In the genomic region with DNA sequence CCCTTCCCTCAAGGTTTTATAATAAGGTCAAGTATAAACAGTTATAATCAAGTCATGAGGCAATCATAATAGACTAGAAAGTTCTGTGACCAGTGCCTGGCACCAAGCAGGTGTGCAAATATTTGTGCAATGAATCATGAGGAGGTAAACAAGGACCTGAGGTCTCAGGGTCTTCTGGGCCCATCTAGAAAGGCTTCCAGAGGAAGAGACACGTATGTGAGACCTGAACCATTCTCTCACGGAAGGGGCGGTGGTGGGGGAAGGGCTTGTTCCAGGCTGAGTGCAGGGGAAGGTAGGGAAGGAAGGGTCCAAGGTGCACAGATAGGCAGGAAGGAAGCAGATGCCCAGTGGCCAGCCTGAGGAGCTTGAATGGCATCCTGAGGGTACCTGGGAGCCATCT, we compare ENCODE assay signal across 5 cellular contexts. TPM values are rescaled to one million over a fixed set of nuclear protein-coding genes. Genes with fewer than 3 reads are reported as not detected.
A peak's percentile ranks its signal among the peaks of the same experiment; 100 is the strongest.
DNase-seq lines count a peak whose midpoint lies in the region; ATAC-seq, FAIRE-seq and TF ChIP-seq lines count a peak whose summit lies in the region.
"Not testable (repeated sequence)": the region's sequence is repeated elsewhere in the genome, so short reads cannot be mapped to it uniquely, and the experiment has no call there.

No MANE protein-coding gene starts in this region.

- not testable (repeated sequence) for TF ChIP-seq POLR2A in HepG2 (IDR thresholded peaks at IDR 0.05; ENCODE audit: insufficient read depth in 1 of 2, low read depth in 2 of 2, low read length in 2 of 2); stomach (IDR thresholded peaks at IDR 0.05)

- DNase-seq in PC-3; colonic mucosa; HepG2 (ENCODE audit: low spot score); stomach: not testable (repeated sequence)
- DNase-seq in mucosa of gallbladder (ENCODE audit: low spot score): peak; percentile 51

- TF ChIP-seq EP300 in HepG2 (IDR thresholded peaks at IDR 0.05; ENCODE audit: low read depth in 2 of 2, low read length in 2 of 2); HepG2 (CRISPR knock-in tag; IDR thresholded peaks at IDR 0.05; ENCODE audit: borderline replicate concordance); stomach (IDR thresholded peaks at IDR 0.05): not testable (repeated sequence)

- not testable (repeated sequence) for H3K9ac ChIP-seq in PC-3 (ENCODE audit: low read length); colonic mucosa (ENCODE audit: low read depth in 2 of 2, low read length in 2 of 2); HepG2 (ENCODE audit: insufficient read depth, low read depth, low read length)

- H3K4me2 ChIP-seq in PC-3 (ENCODE audit: low read length); HepG2 (ENCODE audit: low read depth, low read length): not testable (repeated sequence)

- not testable (repeated sequence) for H4K20me1 ChIP-seq in PC-3 (ENCODE audit: low read length); HepG2 (ENCODE audit: insufficient read depth, low read length)

- CTCF ChIA-PET in PC-3 (lab: Charles Lee); HepG2 (lab: Yijun Ruan, JAX; ENCODE audit: low intra/inter-chr PET ratio, low total read pairs): not testable (repeated sequence)

- not testable (repeated sequence) for H3K4me3 ChIP-seq in PC-3 (ENCODE audit: low read length); colonic mucosa; HepG2 (replicated peaks in 1 of 3; ENCODE audit: insufficient read depth in 1 of 3, low read depth in 2 of 3, low read length in 3 of 3)
- peak overlapping the region in 1 of 4 donors; percentile 58 for H3K4me3 ChIP-seq in stomach

- TF ChIP-seq RAD21 in HepG2 (CRISPR knock-in tag; IDR thresholded peaks at IDR 0.05): not testable (repeated sequence)

- not testable (repeated sequence) for H3K79me2 ChIP-seq in PC-3 (ENCODE audit: low read length); HepG2 (ENCODE audit: insufficient read depth, low read length)

- BruUV-seq in PC-3 (replicated peaks; lab: Mats Ljungman, UMichigan); HepG2 (replicated peaks; lab: Mats Ljungman, UMichigan): not testable (repeated sequence)

- H3F3A ChIP-seq in PC-3 (ENCODE audit: low read length, unreplicated experiment): not testable (repeated sequence)

- not testable (repeated sequence) for H2AFZ ChIP-seq in PC-3 (ENCODE audit: low read length); HepG2 (ENCODE audit: low read length)

- not testable (repeated sequence) for TF ChIP-seq CTCF in PC-3 (conservative IDR thresholded peaks at IDR 0.05; ENCODE audit: low read depth, low read length); colonic mucosa (IDR thresholded peaks at IDR 0.05); HepG2 (CRISPR knock-in tag; IDR thresholded peaks at IDR 0.05); stomach (IDR thresholded peaks at IDR 0.05)

- not testable (repeated sequence) for H3K9me2 ChIP-seq in PC-3 (replicated peaks; ENCODE audit: low read length)

- POLR2A ChIA-PET in PC-3 (lab: Charles Lee; ENCODE audit: unreplicated experiment); HepG2 (lab: Yijun Ruan, JAX): not testable (repeated sequence)

- H3K27me3 ChIP-seq in PC-3 (ENCODE audit: low read length); colonic mucosa; HepG2 (ENCODE audit: control insufficient read depth in 1 of 2, insufficient read depth in 2 of 2, low read length in 2 of 2); stomach: not testable (repeated sequence)

- ATAC-seq in PC-3 (peak; percentile 45), HepG2 (peak; percentile 45)

- peak; percentile 72 for FAIRE-seq in HepG2 (lab: Jason Lieb, UNC)

- H3K27ac ChIP-seq in PC-3 (ENCODE audit: low read length); HepG2 (ENCODE audit: extremely low read length, insufficient read depth, low read length): not testable (repeated sequence)
- peak overlapping the region; percentile 76 for H3K27ac ChIP-seq in colonic mucosa
- H3K27ac ChIP-seq in stomach: peak overlapping the region; percentile 77 to 93 (median 90)

- in situ Hi-C loops in HepG2 (cut with HindIII; ENCODE audit: extremely low pct_ligation_motif_present, low pct_unique_long_range_greater_than_20kb): not testable (repeated sequence)

- intact Hi-C loops in PC-3 (cut with micrococcal nuclease); colonic mucosa (cut with DNase I); HepG2 (cut with micrococcal nuclease; ENCODE audit: unreplicated experiment); stomach (cut with DNase I; ENCODE audit: low total_unique reads): not testable (repeated sequence)

- WGBS in HepG2 (ENCODE audit: low lambda C conversion rate): 71% methylated on average over 3 of the region's 3 CpGs
- WGBS in stomach, 5 donors: 20 to 73% (median 68%) methylated on average over 1 to 3 of the region's 3 CpGs

- not testable (repeated sequence) for H3K4me1 ChIP-seq in PC-3 (ENCODE audit: insufficient read depth, low read length); colonic mucosa
- H3K4me1 ChIP-seq in HepG2 (ENCODE audit: insufficient read depth, low read length): peaks cover 16% of the 10 kb centered on the region
- H3K4me1 ChIP-seq in stomach: peaks cover 0 to 26% (median 15%) of the 10 kb centered on the region in 4 donors

- not testable (repeated sequence) for H3K36me3 ChIP-seq in PC-3 (ENCODE audit: low read depth, low read length); colonic mucosa; HepG2 (replicated peaks in 1 of 2; ENCODE audit: control insufficient read depth in 1 of 2, insufficient read depth in 2 of 2, low read length in 2 of 2)
- peaks cover 28 to 45% (median 42%) of the 10 kb centered on the region in 4 donors for H3K36me3 ChIP-seq in stomach

- H3K9me3 ChIP-seq in PC-3 (ENCODE audit: low read length); colonic mucosa; HepG2 (ENCODE audit: low read length); stomach: not testable (repeated sequence)

RNA-seq across cellular contexts. Expression of gene AKR7A3, which starts 3.2 kb away (rescaled TPM):
- total RNA-seq in PC-3 (2014; rRNA removed) (0.40 and 1.2 TPM in 2 replicates), colonic mucosa (100 to 1,000 TPM in 1 of 2 donors, 10 to 100 TPM in 1; 97.0 to 119 TPM), HepG2 (2016; rRNA removed; fragmentation: Illumina TruSeq; extraction: Trizol) (0.15 and 1.00 TPM in 2 replicates), mucosa of gallbladder (390 TPM), stomach (100 to 1,000 TPM in 2 of 5 donors, 10 to 100 TPM in 3; 24.0 to 269 (median 86.9) TPM)
- 0.18 TPM in 1 of 2 replicates, not detected in the other for total RNA-seq in HepG2 (2016; cell fraction: cytosol; rRNA removed; fragmentation: Illumina TruSeq; extraction: Trizol; ENCODE audit: low read depth)
- total RNA-seq in HepG2 (2016; cell fraction: insoluble cytoplasmic fraction; rRNA removed; fragmentation: Illumina TruSeq; extraction: Trizol): 0.21 and 0.71 TPM in 2 replicates
- total RNA-seq in HepG2 (2016; cell fraction: membrane; rRNA removed; fragmentation: Illumina TruSeq; extraction: Trizol): 0.28 and 0.46 TPM in 2 replicates
- 1.7 TPM in 2 replicates for total RNA-seq in HepG2 (2016; cell fraction: nucleus; rRNA removed; fragmentation: Illumina TruSeq; extraction: Trizol)
- polyA plus RNA-seq in HepG2 (2011; rRNA removed) (0.58 and 1.0 TPM in 2 replicates), stomach (100 to 1,000 TPM; 142 to 510 (median 148) TPM)
- polyA plus RNA-seq in HepG2 (2011; cell fraction: cytosol; rRNA removed): 0.22 and 0.24 TPM in 2 replicates
- polyA plus RNA-seq in HepG2 (2011; cell fraction: nucleus; rRNA removed): 4.2 and 5.2 TPM in 2 replicates
- polyA plus RNA-seq in HepG2 (2012): 0.45 and 0.56 TPM in 2 replicates
- 0.25 and 0.31 TPM in 2 replicates for polyA plus RNA-seq in HepG2 (2016; cell fraction: cytosol; fragmentation: Illumina TruSeq; extraction: Trizol; ENCODE audit: low read depth)
- 0.17 and 0.23 TPM in 2 replicates for polyA plus RNA-seq in HepG2 (2016; cell fraction: insoluble cytoplasmic fraction; fragmentation: Illumina TruSeq; extraction: Trizol; ENCODE audit: low read depth)
- 0.11 and 0.15 TPM in 2 replicates for polyA plus RNA-seq in HepG2 (2016; cell fraction: membrane; fragmentation: Illumina TruSeq; extraction: Trizol; ENCODE audit: low read depth)
- 4.0 and 5.6 TPM in 2 replicates for polyA plus RNA-seq in HepG2 (2016; cell fraction: nucleus; fragmentation: Illumina TruSeq; extraction: Trizol; ENCODE audit: insufficient read depth, low read depth)
- 0.34 and 1.1 TPM in 2 replicates for polyA minus RNA-seq in HepG2 (2011; rRNA and poly(A)+ RNA removed; ENCODE audit: low replicate concordance)
- not detected in 2 replicates for polyA minus RNA-seq in HepG2 (2011; cell fraction: cytosol; rRNA and poly(A)+ RNA removed)
- polyA minus RNA-seq in HepG2 (2011; cell fraction: nucleus; rRNA and poly(A)+ RNA removed): 0.99 and 1.0 TPM in 2 replicates

RNA-seq across cellular contexts. Expression of gene AKR7A2, which starts 26.6 kb away (rescaled TPM):
- total RNA-seq in PC-3 (2014; rRNA removed): 63.3 and 72.3 TPM in 2 replicates
- total RNA-seq in colonic mucosa: 100 to 1,000 TPM; 112 to 129 TPM
- 75.6 and 91.8 TPM in 2 replicates for total RNA-seq in HepG2 (2016; rRNA removed; fragmentation: Illumina TruSeq; extraction: Trizol)
- 27.2 and 29.3 TPM in 2 replicates for total RNA-seq in HepG2 (2016; cell fraction: cytosol; rRNA removed; fragmentation: Illumina TruSeq; extraction: Trizol; ENCODE audit: low read depth)
- 75.1 and 91.3 TPM in 2 replicates for total RNA-seq in HepG2 (2016; cell fraction: insoluble cytoplasmic fraction; rRNA removed; fragmentation: Illumina TruSeq; extraction: Trizol)
- total RNA-seq in HepG2 (2016; cell fraction: membrane; rRNA removed; fragmentation: Illumina TruSeq; extraction: Trizol): 38.5 and 45.3 TPM in 2 replicates
- total RNA-seq in HepG2 (2016; cell fraction: nucleus; rRNA removed; fragmentation: Illumina TruSeq; extraction: Trizol): 31.9 and 40.6 TPM in 2 replicates
- polyA plus RNA-seq in HepG2 (2011; rRNA removed): 40.8 and 45.2 TPM in 2 replicates
- 42.0 and 59.5 TPM in 2 replicates for polyA plus RNA-seq in HepG2 (2011; cell fraction: cytosol; rRNA removed)
- polyA plus RNA-seq in HepG2 (2011; cell fraction: nucleus; rRNA removed): 20.7 and 23.1 TPM in 2 replicates
- 23.2 and 37.3 TPM in 2 replicates for polyA plus RNA-seq in HepG2 (2012)
- polyA plus RNA-seq in HepG2 (2016; cell fraction: cytosol; fragmentation: Illumina TruSeq; extraction: Trizol; ENCODE audit: low read depth): 30.5 and 33.1 TPM in 2 replicates
- 96.1 and 104 TPM in 2 replicates for polyA plus RNA-seq in HepG2 (2016; cell fraction: insoluble cytoplasmic fraction; fragmentation: Illumina TruSeq; extraction: Trizol; ENCODE audit: low read depth)
- 33.3 and 38.2 TPM in 2 replicates for polyA plus RNA-seq in HepG2 (2016; cell fraction: membrane; fragmentation: Illumina TruSeq; extraction: Trizol; ENCODE audit: low read depth)
- polyA plus RNA-seq in HepG2 (2016; cell fraction: nucleus; fragmentation: Illumina TruSeq; extraction: Trizol; ENCODE audit: insufficient read depth, low read depth): 46.3 and 53.6 TPM in 2 replicates
- polyA minus RNA-seq in HepG2 (2011; rRNA and poly(A)+ RNA removed; ENCODE audit: low replicate concordance): 57.1 and 74.2 TPM in 2 replicates
- 23.5 and 26.5 TPM in 2 replicates for polyA minus RNA-seq in HepG2 (2011; cell fraction: cytosol; rRNA and poly(A)+ RNA removed)
- polyA minus RNA-seq in HepG2 (2011; cell fraction: nucleus; rRNA and poly(A)+ RNA removed): 13.2 and 15.2 TPM in 2 replicates
- 104 TPM for total RNA-seq in mucosa of gallbladder
- total RNA-seq in stomach: 100 to 1,000 TPM in 1 of 5 donors, 10 to 100 TPM in 3, not detected in 1; 18.7 to 108 (median 45.8) TPM
- polyA plus RNA-seq in stomach: 10 to 100 TPM; 33.4 to 71.2 (median 48.6) TPM

RNA-seq across cellular contexts. Expression of gene SLC66A1, which starts 26.8 kb away (rescaled TPM):
- total RNA-seq in PC-3 (2014; rRNA removed): 27.7 and 28.9 TPM in 2 replicates
- total RNA-seq in colonic mucosa: 10 to 100 TPM; 10.6 to 13.1 TPM
- 8.5 and 18.9 TPM in 2 replicates for total RNA-seq in HepG2 (2016; rRNA removed; fragmentation: Illumina TruSeq; extraction: Trizol)
- 4.6 and 5.7 TPM in 2 replicates for total RNA-seq in HepG2 (2016; cell fraction: cytosol; rRNA removed; fragmentation: Illumina TruSeq; extraction: Trizol; ENCODE audit: low read depth)
- 9.7 and 20.6 TPM in 2 replicates for total RNA-seq in HepG2 (2016; cell fraction: insoluble cytoplasmic fraction; rRNA removed; fragmentation: Illumina TruSeq; extraction: Trizol)
- 8.2 and 8.3 TPM in 2 replicates for total RNA-seq in HepG2 (2016; cell fraction: membrane; rRNA removed; fragmentation: Illumina TruSeq; extraction: Trizol)
- total RNA-seq in HepG2 (2016; cell fraction: nucleus; rRNA removed; fragmentation: Illumina TruSeq; extraction: Trizol): 17.2 and 20.6 TPM in 2 replicates
- 15.4 and 24.4 TPM in 2 replicates for polyA plus RNA-seq in HepG2 (2011; rRNA removed)
- 15.0 and 19.6 TPM in 2 replicates for polyA plus RNA-seq in HepG2 (2011; cell fraction: cytosol; rRNA removed)
- 21.9 and 23.2 TPM in 2 replicates for polyA plus RNA-seq in HepG2 (2011; cell fraction: nucleus; rRNA removed)
- 8.6 and 10.0 TPM in 2 replicates for polyA plus RNA-seq in HepG2 (2012)
- polyA plus RNA-seq in HepG2 (2016; cell fraction: cytosol; fragmentation: Illumina TruSeq; extraction: Trizol; ENCODE audit: low read depth): 4.3 and 5.7 TPM in 2 replicates
- 8.0 and 11.5 TPM in 2 replicates for polyA plus RNA-seq in HepG2 (2016; cell fraction: insoluble cytoplasmic fraction; fragmentation: Illumina TruSeq; extraction: Trizol; ENCODE audit: low read depth)
- 6.1 and 8.5 TPM in 2 replicates for polyA plus RNA-seq in HepG2 (2016; cell fraction: membrane; fragmentation: Illumina TruSeq; extraction: Trizol; ENCODE audit: low read depth)
- 41.6 and 41.9 TPM in 2 replicates for polyA plus RNA-seq in HepG2 (2016; cell fraction: nucleus; fragmentation: Illumina TruSeq; extraction: Trizol; ENCODE audit: insufficient read depth, low read depth)
- polyA minus RNA-seq in HepG2 (2011; rRNA and poly(A)+ RNA removed; ENCODE audit: low replicate concordance): 17.2 and 31.0 TPM in 2 replicates
- polyA minus RNA-seq in HepG2 (2011; cell fraction: cytosol; rRNA and poly(A)+ RNA removed): 7.4 and 8.9 TPM in 2 replicates
- polyA minus RNA-seq in HepG2 (2011; cell fraction: nucleus; rRNA and poly(A)+ RNA removed): 9.9 and 11.1 TPM in 2 replicates
- total RNA-seq in mucosa of gallbladder: 19.9 TPM
- 10 to 100 TPM in 2 of 5 donors, 1 to 10 TPM in 3; 1.8 to 14.5 (median 9.1) TPM for total RNA-seq in stomach
- polyA plus RNA-seq in stomach: 10 to 100 TPM; 10.1 to 11.9 (median 11.1) TPM

RNA-seq across cellular contexts. Expression of gene MRTO4, which starts 33.8 kb away (rescaled TPM):
- total RNA-seq in PC-3 (2014; rRNA removed): 114 and 117 TPM in 2 replicates
- total RNA-seq in colonic mucosa: 10 to 100 TPM; 12.7 to 46.0 TPM
- total RNA-seq in HepG2 (2016; rRNA removed; fragmentation: Illumina TruSeq; extraction: Trizol): 59.2 and 63.3 TPM in 2 replicates
- 13.9 and 15.0 TPM in 2 replicates for total RNA-seq in HepG2 (2016; cell fraction: cytosol; rRNA removed; fragmentation: Illumina TruSeq; extraction: Trizol; ENCODE audit: low read depth)
- total RNA-seq in HepG2 (2016; cell fraction: insoluble cytoplasmic fraction; rRNA removed; fragmentation: Illumina TruSeq; extraction: Trizol): 60.4 and 64.9 TPM in 2 replicates
- total RNA-seq in HepG2 (2016; cell fraction: membrane; rRNA removed; fragmentation: Illumina TruSeq; extraction: Trizol): 28.3 and 30.7 TPM in 2 replicates
- total RNA-seq in HepG2 (2016; cell fraction: nucleus; rRNA removed; fragmentation: Illumina TruSeq; extraction: Trizol): 33.6 and 42.6 TPM in 2 replicates
- 26.9 and 28.1 TPM in 2 replicates for polyA plus RNA-seq in HepG2 (2011; rRNA removed)
- polyA plus RNA-seq in HepG2 (2011; cell fraction: cytosol; rRNA removed): 30.3 and 30.6 TPM in 2 replicates
- polyA plus RNA-seq in HepG2 (2011; cell fraction: nucleus; rRNA removed): 14.7 TPM in 2 replicates
- 25.4 and 26.7 TPM in 2 replicates for polyA plus RNA-seq in HepG2 (2012)
- polyA plus RNA-seq in HepG2 (2016; cell fraction: cytosol; fragmentation: Illumina TruSeq; extraction: Trizol; ENCODE audit: low read depth): 13.0 and 14.1 TPM in 2 replicates
- 66.0 and 67.8 TPM in 2 replicates for polyA plus RNA-seq in HepG2 (2016; cell fraction: insoluble cytoplasmic fraction; fragmentation: Illumina TruSeq; extraction: Trizol; ENCODE audit: low read depth)
- 18.8 and 20.4 TPM in 2 replicates for polyA plus RNA-seq in HepG2 (2016; cell fraction: membrane; fragmentation: Illumina TruSeq; extraction: Trizol; ENCODE audit: low read depth)
- polyA plus RNA-seq in HepG2 (2016; cell fraction: nucleus; fragmentation: Illumina TruSeq; extraction: Trizol; ENCODE audit: insufficient read depth, low read depth): 58.4 and 65.8 TPM in 2 replicates
- 24.1 and 67.1 TPM in 2 replicates for polyA minus RNA-seq in HepG2 (2011; rRNA and poly(A)+ RNA removed; ENCODE audit: low replicate concordance)
- 7.8 TPM in 2 replicates for polyA minus RNA-seq in HepG2 (2011; cell fraction: cytosol; rRNA and poly(A)+ RNA removed)
- 16.9 and 21.1 TPM in 2 replicates for polyA minus RNA-seq in HepG2 (2011; cell fraction: nucleus; rRNA and poly(A)+ RNA removed)
- total RNA-seq in mucosa of gallbladder: 14.2 TPM
- total RNA-seq in stomach: 10 to 100 TPM in 2 of 5 donors, 1 to 10 TPM in 3; 1.8 to 22.0 (median 8.1) TPM
- polyA plus RNA-seq in stomach: 10 to 100 TPM; 31.3 to 46.7 (median 31.6) TPM

RNA-seq across cellular contexts. Expression of gene EMC1, which starts 34.0 kb away (rescaled TPM):
- total RNA-seq in PC-3 (2014; rRNA removed): 60.9 and 78.0 TPM in 2 replicates
- 10 to 100 TPM; 35.3 to 51.1 TPM for total RNA-seq in colonic mucosa
- 22.1 and 61.3 TPM in 2 replicates for total RNA-seq in HepG2 (2016; rRNA removed; fragmentation: Illumina TruSeq; extraction: Trizol)
- 10.9 and 11.1 TPM in 2 replicates for total RNA-seq in HepG2 (2016; cell fraction: cytosol; rRNA removed; fragmentation: Illumina TruSeq; extraction: Trizol; ENCODE audit: low read depth)
- 19.7 and 63.8 TPM in 2 replicates for total RNA-seq in HepG2 (2016; cell fraction: insoluble cytoplasmic fraction; rRNA removed; fragmentation: Illumina TruSeq; extraction: Trizol)
- total RNA-seq in HepG2 (2016; cell fraction: membrane; rRNA removed; fragmentation: Illumina TruSeq; extraction: Trizol): 9.9 and 11.1 TPM in 2 replicates
- total RNA-seq in HepG2 (2016; cell fraction: nucleus; rRNA removed; fragmentation: Illumina TruSeq; extraction: Trizol): 63.2 and 69.4 TPM in 2 replicates
- 38.0 and 41.8 TPM in 2 replicates for polyA plus RNA-seq in HepG2 (2011; rRNA removed)
- 25.5 and 33.1 TPM in 2 replicates for polyA plus RNA-seq in HepG2 (2011; cell fraction: cytosol; rRNA removed)
- 95.2 and 109 TPM in 2 replicates for polyA plus RNA-seq in HepG2 (2011; cell fraction: nucleus; rRNA removed)
- polyA plus RNA-seq in HepG2 (2012): 43.3 and 52.6 TPM in 2 replicates
- polyA plus RNA-seq in HepG2 (2016; cell fraction: cytosol; fragmentation: Illumina TruSeq; extraction: Trizol; ENCODE audit: low read depth): 2.6 and 3.2 TPM in 2 replicates
- polyA plus RNA-seq in HepG2 (2016; cell fraction: insoluble cytoplasmic fraction; fragmentation: Illumina TruSeq; extraction: Trizol; ENCODE audit: low read depth): 16.4 and 18.7 TPM in 2 replicates
- 3.9 and 5.8 TPM in 2 replicates for polyA plus RNA-seq in HepG2 (2016; cell fraction: membrane; fragmentation: Illumina TruSeq; extraction: Trizol; ENCODE audit: low read depth)
- polyA plus RNA-seq in HepG2 (2016; cell fraction: nucleus; fragmentation: Illumina TruSeq; extraction: Trizol; ENCODE audit: insufficient read depth, low read depth): 85.8 and 96.2 TPM in 2 replicates
- 58.6 and 79.4 TPM in 2 replicates for polyA minus RNA-seq in HepG2 (2011; rRNA and poly(A)+ RNA removed; ENCODE audit: low replicate concordance)
- 32.4 and 33.9 TPM in 2 replicates for polyA minus RNA-seq in HepG2 (2011; cell fraction: cytosol; rRNA and poly(A)+ RNA removed)
- polyA minus RNA-seq in HepG2 (2011; cell fraction: nucleus; rRNA and poly(A)+ RNA removed): 40.7 and 45.0 TPM in 2 replicates
- 38.8 TPM for total RNA-seq in mucosa of gallbladder
- 10 to 100 TPM; 27.7 to 94.1 (median 53.5) TPM for total RNA-seq in stomach
- polyA plus RNA-seq in stomach: 1 to 10 TPM; 4.5 to 6.7 (median 6.6) TPM

Comparison
In these comparisons a context has a peak if more than half of its experiments do, and no peak if none do; other contexts are left out.
1. RNA of gene AKR7A3, which starts 3.2 kb away (total RNA-seq): 390 TPM in mucosa of gallbladder (single experiment), 97.0 to 119 TPM in colonic mucosa and 24.0 to 269 TPM in stomach; 0.15 to 1.7 TPM in HepG2 and 0.40 to 1.2 TPM in PC-3; every median in the first group is over 4 times any median in the second.